15 cellular contexts compared by ENCODE assay signal in the genomic region with DNA sequence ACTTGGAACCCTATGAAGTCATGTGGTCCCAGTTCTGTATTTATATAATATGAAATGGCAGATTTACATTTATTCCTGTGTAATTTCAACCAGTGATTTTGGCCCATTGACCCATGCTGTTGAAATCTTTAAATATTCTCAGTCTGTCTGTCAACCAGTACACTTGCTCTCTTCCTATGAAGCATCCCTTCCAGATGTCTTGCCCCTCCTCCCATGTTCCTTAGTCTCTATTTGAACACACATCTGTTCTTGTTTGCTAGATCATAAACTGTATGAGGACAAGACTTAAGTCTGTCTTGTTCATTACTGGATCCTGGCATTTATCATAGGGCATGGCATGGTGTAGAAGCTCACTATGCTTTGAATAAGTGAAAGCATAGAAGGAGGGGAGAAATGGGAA. TPM values are rescaled to one million over a fixed set of nuclear protein-coding genes. Genes with fewer than 3 reads are reported as not detected.
DNase-seq lines count a peak whose midpoint lies in the region; ATAC-seq and TF ChIP-seq lines count a peak whose summit lies in the region.
"Had no signal": no experiment of that assay in that cellular context is flagged by ENCODE, and none has a peak within 500 bp of the region (broad histone marks: within the 10 kb centered on the region; RNA-seq: fewer than 3 reads in every experiment).

No MANE protein-coding gene starts in this region.

- H3K36me3 ChIP-seq in SJCRH30: peaks cover 3% of the 10 kb centered on the region; the same call in 1 of the 2 replicates
- H3K36me3 ChIP-seq in skeletal muscle satellite cell (ENCODE audit: insufficient read depth, low read length): peaks cover 33% of the 10 kb centered on the region
- no peaks in the 10 kb centered on the region for H3K36me3 ChIP-seq in ascending aorta
- H3K36me3 ChIP-seq: pancreas had no signal

- H3K27me3 ChIP-seq in SJCRH30 (no peaks in the 10 kb centered on the region), skeletal muscle satellite cell (ENCODE audit: control insufficient read depth, insufficient read depth, low read length) (no peaks in the 10 kb centered on the region), ascending aorta (no peaks in the 10 kb centered on the region)
- H3K27me3 ChIP-seq: pancreas had no signal

- H3K4me3 ChIP-seq in SJCRH30 (no peak overlapping the region), skeletal muscle satellite cell (ENCODE audit: low read length) (peak overlapping the region; percentile 52), ascending aorta (no peak overlapping the region)
- H3K4me3 ChIP-seq: K562, pancreas had no signal

- intact Hi-C loops in ascending aorta (cut with DNase I): no loop called here

- peak; percentile 6 for ATAC-seq in GM18498 (IDR thresholded peaks at IDR 0.05; ENCODE audit: unreplicated experiment)
- ATAC-seq: K562 had no signal

- peak overlapping the region; percentile 73 for H3K4me2 ChIP-seq in skeletal muscle satellite cell (ENCODE audit: low read length)

- DNase-seq in SJCRH30 (no peak), fibroblast of peridontal ligament (ENCODE audit: extremely low read depth) (peak; percentile 37), NCI-H146 (lab: John Stamatoyannopoulos, UW) (no peak), NCI-H2029 (lab: John Stamatoyannopoulos, UW) (no peak), ascending aorta (ENCODE audit: low spot score in 2 of 2) (no peak)
- DNase-seq in activated CD4-positive, alpha-beta T cell treated with anti-CD3 and anti-CD28 coated beads, Interleukin-2, amount 50 U/mL, for 4 hours: no peak
- DNase-seq: activated naive CD4-positive, alpha-beta T cell treated with Interleukin-2 at 50 U/mL for 16 hours; central memory CD4-positive, alpha-beta T cell; NCI-H187; NCI-H82; pancreas had no signal

- peak overlapping the region; percentile 54 for H3K27ac ChIP-seq in SJCRH30
- no peak overlapping the region for H3K27ac ChIP-seq in ascending aorta
- H3K27ac ChIP-seq: C4-2B had no signal

- TF ChIP-seq CTCF in ascending aorta (IDR thresholded peaks at IDR 0.05): no peak

- H3K9ac ChIP-seq in skeletal muscle satellite cell (ENCODE audit: low read depth, low read length): peak overlapping the region; percentile 76

- H3K4me1 ChIP-seq in SJCRH30: peaks cover 50% of the 10 kb centered on the region
- peaks cover 60% of the 10 kb centered on the region for H3K4me1 ChIP-seq in skeletal muscle satellite cell (ENCODE audit: control insufficient read depth, insufficient read depth, low read length)
- H3K4me1 ChIP-seq in ascending aorta: no peaks in the 10 kb centered on the region

- H3K9me3 ChIP-seq in SJCRH30 (replicated peaks): no peaks in the 10 kb centered on the region
- H3K9me3 ChIP-seq in skeletal muscle satellite cell (replicated peaks; ENCODE audit: low read length): no peaks in the 10 kb centered on the region
- H3K9me3 ChIP-seq in ascending aorta: no peaks in the 10 kb centered on the region
- H3K9me3 ChIP-seq: pancreas had no signal

RNA-seq across cellular contexts. Expression of gene STARD13, which starts 35.0 kb away (rescaled TPM):
- 29.1 and 35.1 TPM in 2 replicates for total RNA-seq in SJCRH30 (2014; rRNA removed; shearing (Covaris generic))
- total RNA-seq in skeletal muscle satellite cell (2012; rRNA removed): 19.5 and 35.4 TPM in 2 replicates
- 34.6 TPM for total RNA-seq in ascending aorta
